3 cellular contexts compared by ENCODE assay signal in genomic region chr7:66939325-66939724, GRCh38.
TF ChIP-seq lines count a peak whose summit lies in the region.

No MANE protein-coding gene starts in this region.

TF ChIP-seq in HepG2, 621 proteins besides CTCF, POLR2A, EP300 and RAD21:
- no peak for TF ChIP-seq ZNF768 (CRISPR knock-in tag; IDR thresholded peaks at IDR 0.05)
- no peak for TF ChIP-seq NR2F2 (IDR thresholded peaks at IDR 0.05; ENCODE audit: borderline replicate concordance, low read depth)
- TF ChIP-seq IKZF1 (IDR thresholded peaks at IDR 0.05), result no peak
- peak; percentile 28; the same call in 1 of the 2 replicates for TF ChIP-seq MAFF (IDR thresholded peaks at IDR 0.05; ENCODE audit: low read depth, low read length)
- TF ChIP-seq MAFK (conservative IDR thresholded peaks at IDR 0.05 in 1 of 2, IDR thresholded peaks at IDR 0.05 in 1 of 2; ENCODE audit: low read length in 2 of 2), result peak in 1 of 2 experiments; percentile 72; a peak in 2 of 4 replicates

TF ChIP-seq in IMR-90, 13 proteins besides CTCF, POLR2A, EP300 and RAD21:
- no peak for TF ChIP-seq ELK1 (IDR thresholded peaks at IDR 0.05; ENCODE audit: borderline replicate concordance, low read depth, low read length)
- TF ChIP-seq MAFK (IDR thresholded peaks at IDR 0.05; ENCODE audit: low read depth, low read length), result peak; percentile 34; the same call in 1 of the 2 replicates
- no peak for TF ChIP-seq MXI1 (IDR thresholded peaks at IDR 0.05; ENCODE audit: borderline replicate concordance, low read depth, low read length)

TF ChIP-seq in GM23338, 12 proteins besides CTCF, POLR2A, EP300 and RAD21:
- TF ChIP-seq JUNB (IDR thresholded peaks at IDR 0.05; ENCODE audit: unreplicated experiment) (no peak), EZH2 (IDR thresholded peaks at IDR 0.05; ENCODE audit: low read depth, unreplicated experiment) (no peak), REST (IDR thresholded peaks at IDR 0.05; ENCODE audit: unreplicated experiment) (no peak)
TF ChIP-seq in GM23338: peak in this region for 0.
